In the genomic region with DNA sequence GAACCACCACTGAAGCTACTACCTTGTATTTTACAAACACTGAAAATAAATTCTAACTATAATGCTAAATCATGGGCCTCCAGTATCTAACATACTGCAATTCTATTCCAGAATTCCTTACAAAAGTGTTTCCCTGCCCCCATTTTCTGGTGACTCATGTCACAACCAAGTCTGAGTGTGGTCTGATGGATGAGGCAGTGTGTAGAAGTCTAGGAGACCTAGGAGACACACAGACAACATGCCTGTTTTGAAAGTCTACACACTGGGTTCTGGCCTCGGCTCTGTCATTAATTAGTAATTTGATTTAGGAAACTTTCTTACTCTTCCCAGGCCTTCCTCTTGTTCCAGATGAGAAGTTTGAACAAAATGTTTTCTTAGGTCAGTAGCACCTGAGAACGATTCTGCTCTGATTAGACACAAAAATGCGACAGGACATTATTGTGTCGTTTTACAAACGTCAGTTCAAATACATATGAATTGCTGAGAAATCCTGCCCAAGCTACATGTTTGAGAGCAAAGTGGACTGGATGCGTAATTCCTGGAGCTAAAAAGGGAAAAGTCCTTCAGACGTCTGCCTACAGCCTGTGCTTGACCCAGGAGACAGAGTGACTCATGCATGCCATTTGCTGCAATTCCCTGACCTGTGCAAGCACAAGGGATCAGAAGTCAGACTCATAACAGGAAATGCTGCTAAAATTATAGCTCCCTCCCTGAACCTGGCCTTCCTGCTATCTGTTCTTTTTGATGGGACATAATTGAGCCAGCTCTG, we compare ENCODE assay signal across 13 cellular contexts.
A peak's percentile ranks its signal among the peaks of the same experiment; 100 is the strongest.
DNase-seq lines count a peak whose midpoint lies in the region; ATAC-seq, FAIRE-seq and TF ChIP-seq lines count a peak whose summit lies in the region.
"Had no signal": no experiment of that assay in that cellular context is flagged by ENCODE, and none has a peak within 500 bp of the region (broad histone marks: within the 10 kb centered on the region; RNA-seq: fewer than 3 reads in every experiment).

No MANE protein-coding gene starts in this region.

- peaks cover 20% of the 10 kb centered on the region for H3K9me3 Mint-ChIP-seq in stimulated activated effector memory CD8-positive, alpha-beta T cell treated with anti-CD3 and anti-CD28 coated beads, Interleukin-12 subunit alpha, Interleukin-12 subunit beta, amount 100 ng/mL, for 72 hours
- H3K9me3 Mint-ChIP-seq in naive thymus-derived CD4-positive, alpha-beta T cell: peaks cover 0 to 24% (median 4%) of the 10 kb centered on the region in 11 donors

- no peak for FAIRE-seq in small intestine (lab: Jason Lieb, UNC)
- FAIRE-seq: GM12878, K562 had no signal

- CTCF ChIA-PET in naive thymus-derived CD4-positive, alpha-beta T cell (lab: Charles Lee): no interaction called here

- no peak for TF ChIP-seq CTCF in astrocyte of the spinal cord (IDR thresholded peaks at IDR 0.05; ENCODE audit: low read depth, low read length)
- TF ChIP-seq CTCF in ascending aorta (IDR thresholded peaks at IDR 0.05): no peak

- no peak overlapping the region for H3K27ac Mint-ChIP-seq in stimulated activated effector memory CD8-positive, alpha-beta T cell treated with anti-CD3 and anti-CD28 coated beads, Interleukin-12 subunit alpha, Interleukin-12 subunit beta, amount 100 ng/mL, for 72 hours
- no peak overlapping the region for H3K27ac Mint-ChIP-seq in naive thymus-derived CD4-positive, alpha-beta T cell
- H3K27ac Mint-ChIP-seq: T-helper 1 cell treated with Interleukin-12 subunit alpha and Interleukin-12 subunit beta and Interleukin-4 antibody, amounts not matched to agents 30 μg/mL and 1 μg/mL, for 36 hours had no signal

- no peak overlapping the region for H3K4me3 Mint-ChIP-seq in stimulated activated effector memory CD8-positive, alpha-beta T cell treated with anti-CD3 and anti-CD28 coated beads, Interleukin-12 subunit alpha, Interleukin-12 subunit beta, amount 100 ng/mL, for 72 hours
- H3K4me3 Mint-ChIP-seq in naive thymus-derived CD4-positive, alpha-beta T cell: no peak overlapping the region
- H3K4me3 Mint-ChIP-seq: brain; T-helper 1 cell treated with Interleukin-12 subunit alpha and Interleukin-12 subunit beta and Interleukin-4 antibody, amounts not matched to agents 30 μg/mL and 1 μg/mL, for 36 hours had no signal

- H3K27me3 Mint-ChIP-seq in naive thymus-derived CD4-positive, alpha-beta T cell: peaks cover 0 to 4% (median 0%) of the 10 kb centered on the region in 5 donors
- H3K27me3 Mint-ChIP-seq: brain had no signal

- POLR2A ChIA-PET in naive thymus-derived CD4-positive, alpha-beta T cell (lab: Charles Lee): no interaction called here

- H3K36me3 ChIP-seq in small intestine (ENCODE audit: control insufficient read depth in 2 of 2, insufficient read depth in 2 of 2, low read length in 2 of 2) (no peaks in the 10 kb centered on the region), ascending aorta (no peaks in the 10 kb centered on the region)
- H3K36me3 ChIP-seq in naive thymus-derived CD4-positive, alpha-beta T cell (ENCODE audit: control insufficient read depth in 2 of 3, insufficient read depth in 3 of 3, low read length in 3 of 3): no peaks in the 10 kb centered on the region
- H3K36me3 ChIP-seq: prostate gland had no signal

- H3K27me3 ChIP-seq in small intestine (ENCODE audit: control insufficient read depth in 2 of 2, insufficient read depth in 2 of 2, low read length in 2 of 2): no peaks in the 10 kb centered on the region
- H3K27me3 ChIP-seq in naive thymus-derived CD4-positive, alpha-beta T cell (ENCODE audit: control insufficient read depth in 2 of 2, insufficient read depth in 2 of 2, low read length in 2 of 2): no peaks in the 10 kb centered on the region
- H3K27me3 ChIP-seq in ascending aorta: no peaks in the 10 kb centered on the region

- no peak for ATAC-seq in stimulated activated effector memory CD8-positive, alpha-beta T cell treated with anti-CD3 and anti-CD28 coated beads, Interleukin-12 subunit alpha, Interleukin-12 subunit beta, amount 100 ng/mL, for 72 hours
- ATAC-seq in naive thymus-derived CD4-positive, alpha-beta T cell: no peak
- ATAC-seq: GM12878, K562 had no signal

- H3K4me1 Mint-ChIP-seq in stimulated activated effector memory CD8-positive, alpha-beta T cell treated with anti-CD3 and anti-CD28 coated beads, Interleukin-12 subunit alpha, Interleukin-12 subunit beta, amount 100 ng/mL, for 72 hours: no peaks in the 10 kb centered on the region
- H3K4me1 Mint-ChIP-seq in naive thymus-derived CD4-positive, alpha-beta T cell: peaks cover 0 to 3% (median 0%) of the 10 kb centered on the region in 7 donors

- H3K4me3 ChIP-seq in astrocyte of the spinal cord (ENCODE audit: low read depth, low read length): no peak overlapping the region
- H3K4me3 ChIP-seq in small intestine (ENCODE audit: low read depth in 1 of 2, low read length in 2 of 2): no peak overlapping the region
- no peak overlapping the region for H3K4me3 ChIP-seq in naive thymus-derived CD4-positive, alpha-beta T cell (ENCODE audit: low read length)
- no peak overlapping the region for H3K4me3 ChIP-seq in ascending aorta
- H3K4me3 ChIP-seq: GM12878, K562, prostate gland had no signal

- peak overlapping the region in 1 of 2 donors; percentile 37 for H3K27ac ChIP-seq in small intestine (ENCODE audit: low read depth in 1 of 2, low read length in 1 of 2)
- no peak overlapping the region for H3K27ac ChIP-seq in naive thymus-derived CD4-positive, alpha-beta T cell (ENCODE audit: low read depth, low read length)
- peak overlapping the region in 1 of 2 donors; percentile 61 for H3K27ac ChIP-seq in ascending aorta
- H3K27ac ChIP-seq: prostate gland had no signal

- peak; percentile 86 for DNase-seq in HT1080 (ENCODE audit: low read depth)
- DNase-seq in astrocyte of the spinal cord (ENCODE audit: low read depth, low spot score): peak; percentile 85
- peak; percentile 92 for DNase-seq in kidney tubule cell (ENCODE audit: low spot score)
- peak; percentile 90 for DNase-seq in small intestine
- no peak for DNase-seq in UCSD-AML1 (lab: John Stamatoyannopoulos, UW; ENCODE audit: unreplicated experiment)
- no peak for DNase-seq in stimulated activated effector memory CD8-positive, alpha-beta T cell treated with anti-CD3 and anti-CD28 coated beads, Interleukin-12 subunit alpha, Interleukin-12 subunit beta, amount 100 ng/mL, for 72 hours (ENCODE audit: low spot score in 2 of 2)
- no peak for DNase-seq in naive thymus-derived CD4-positive, alpha-beta T cell
- no peak for DNase-seq in ascending aorta (ENCODE audit: low spot score in 2 of 2)

- H3K9me3 ChIP-seq in small intestine (ENCODE audit: control insufficient read depth, low read depth) (no peaks in the 10 kb centered on the region), ascending aorta (no peaks in the 10 kb centered on the region)
- no peaks in the 10 kb centered on the region for H3K9me3 ChIP-seq in naive thymus-derived CD4-positive, alpha-beta T cell (ENCODE audit: control insufficient read depth in 2 of 3, low read length in 3 of 3)
- H3K9me3 ChIP-seq: prostate gland had no signal

- in situ Hi-C loops in astrocyte of the spinal cord (cut with HindIII; ENCODE audit: low sequenced_read_pairs): no loop called here

- peaks cover 0 to 3% of the 10 kb centered on the region in 2 donors for H3K4me1 ChIP-seq in small intestine (ENCODE audit: control insufficient read depth in 2 of 2, insufficient read depth in 1 of 2, low read depth in 1 of 2, low read length in 1 of 2)
- H3K4me1 ChIP-seq in naive thymus-derived CD4-positive, alpha-beta T cell (ENCODE audit: control insufficient read depth in 2 of 2, insufficient read depth in 2 of 2, low read length in 2 of 2): no peaks in the 10 kb centered on the region
- H3K4me1 ChIP-seq in ascending aorta: no peaks in the 10 kb centered on the region
- H3K4me1 ChIP-seq: prostate gland had no signal

- WGBS in small intestine, 3 donors: 57 to 63% (median 60%) methylated on average over 7 of the region's 7 CpGs

- H3K36me3 Mint-ChIP-seq in stimulated activated effector memory CD8-positive, alpha-beta T cell treated with anti-CD3 and anti-CD28 coated beads, Interleukin-12 subunit alpha, Interleukin-12 subunit beta, amount 100 ng/mL, for 72 hours: no peaks in the 10 kb centered on the region
- no peaks in the 10 kb centered on the region for H3K36me3 Mint-ChIP-seq in naive thymus-derived CD4-positive, alpha-beta T cell
- H3K36me3 Mint-ChIP-seq: brain had no signal

- intact Hi-C loops in naive thymus-derived CD4-positive, alpha-beta T cell (cut with micrococcal nuclease): no loop called here
- intact Hi-C loops in ascending aorta (cut with DNase I): no loop called here

Comparison
In these comparisons a context has a peak if more than half of its experiments do, and no peak if none do; other contexts are left out.
1. DNase-seq: peak in HT1080 (single experiment), astrocyte of the spinal cord (single experiment), kidney tubule cell (single experiment) and small intestine (single experiment); none in UCSD-AML1 (single experiment), stimulated activated effector memory CD8-positive, alpha-beta T cell treated with anti-CD3 and anti-CD28 coated beads, Interleukin-12 subunit alpha, Interleukin-12 subunit beta, amount 100 ng/mL, for 72 hours (0 of 2), naive thymus-derived CD4-positive, alpha-beta T cell (0 of 9) and ascending aorta (0 of 2).